In the genomic region with DNA sequence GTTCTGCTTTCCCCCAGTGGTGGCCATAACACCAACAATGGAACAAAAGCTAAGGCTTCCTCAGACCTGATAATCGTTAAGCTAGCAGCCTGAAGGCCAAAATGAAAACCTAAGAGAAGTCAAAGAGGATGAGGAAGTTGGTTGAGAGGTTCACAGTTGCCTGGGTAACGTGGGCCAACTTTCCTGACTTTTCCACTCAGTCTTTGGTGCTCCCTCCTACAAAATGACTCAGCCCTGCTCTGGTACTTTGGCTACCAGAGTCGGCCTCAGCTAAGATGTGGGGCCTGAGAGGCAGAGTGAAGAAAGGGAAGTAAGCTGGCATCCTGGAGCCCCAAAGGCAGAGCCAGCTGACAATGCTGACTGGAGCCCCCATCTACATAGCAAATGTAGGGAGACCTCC, we compare ENCODE assay signal across 24 cellular contexts. TPM values are rescaled to one million over a fixed set of nuclear protein-coding genes. Genes with fewer than 3 reads are reported as not detected.
A peak's percentile ranks its signal among the peaks of the same experiment; 100 is the strongest.
DNase-seq lines count a peak whose midpoint lies in the region; ATAC-seq and TF ChIP-seq lines count a peak whose summit lies in the region.
"Had no signal": no experiment of that assay in that cellular context is flagged by ENCODE, and none has a peak within 500 bp of the region (broad histone marks: within the 10 kb centered on the region; RNA-seq: fewer than 3 reads in every experiment).

No MANE protein-coding gene starts in this region.

- H3K4me1 ChIP-seq in HAP-1 = no peaks in the 10 kb centered on the region
- H3K4me1 ChIP-seq: psoas muscle, tibial artery had no signal

- intact Hi-C loops in dendritic cell treated with granulocyte-macrophage colony-stimulating factor and Interleukin-4, amounts not matched to agents 40 ng/mL and 50 ng/mL, for 4 days (cut with micrococcal nuclease) = no loop called here

- ATAC-seq in HG02798 (IDR thresholded peaks at IDR 0.05; ENCODE audit: poor library complexity, unreplicated experiment) = no peak
- ATAC-seq: naive thymus-derived CD8-positive, alpha-beta T cell; PC-3; psoas muscle had no signal

- no peak for TF ChIP-seq CTCF in type B pancreatic cell (conservative IDR thresholded peaks at IDR 0.05)

- H3K36me3 ChIP-seq in HAP-1 (replicated peaks) = peaks cover 44% of the 10 kb centered on the region

- H3K4me1 Mint-ChIP-seq in dendritic cell treated with granulocyte-macrophage colony-stimulating factor and Interleukin-4, amounts not matched to agents 40 ng/mL and 50 ng/mL, for 4 days (ENCODE audit: low read depth) = peaks cover 77% of the 10 kb centered on the region
- peaks cover 20% of the 10 kb centered on the region for H3K4me1 Mint-ChIP-seq in type B pancreatic cell (ENCODE audit: unreplicated experiment)

- H3K27me3 ChIP-seq in HAP-1 (ENCODE audit: low read depth) = no peaks in the 10 kb centered on the region
- H3K27me3 ChIP-seq: BLaER1, tibial artery had no signal

- H3K9me3 Mint-ChIP-seq in dendritic cell treated with granulocyte-macrophage colony-stimulating factor and Interleukin-4, amounts not matched to agents 40 ng/mL and 50 ng/mL, for 4 days = no peaks in the 10 kb centered on the region
- H3K9me3 Mint-ChIP-seq in type B pancreatic cell = no peaks in the 10 kb centered on the region
- H3K9me3 Mint-ChIP-seq: activated naive CD8-positive, alpha-beta T cell treated with anti-CD3 and anti-CD28 coated beads, Interleukin-2, amount 10 ng/mL, durations not matched to agents 7 days and 5 days; brain; naive thymus-derived CD8-positive, alpha-beta T cell had no signal

- no peak overlapping the region for H3K4me3 Mint-ChIP-seq in dendritic cell treated with granulocyte-macrophage colony-stimulating factor and Interleukin-4, amounts not matched to agents 40 ng/mL and 50 ng/mL, for 4 days
- no peak overlapping the region for H3K4me3 Mint-ChIP-seq in type B pancreatic cell
- H3K4me3 Mint-ChIP-seq: activated naive CD8-positive, alpha-beta T cell treated with anti-CD3 and anti-CD28 coated beads, Interleukin-2, amount 10 ng/mL, durations not matched to agents 7 days and 5 days; brain; naive thymus-derived CD8-positive, alpha-beta T cell had no signal

- in situ Hi-C loops in HAP-1 (cut with MboI; ENCODE audit: low sequenced_read_pairs) = no loop called here

- H3K4me3 ChIP-seq in HAP-1 = no peak overlapping the region
- H3K4me3 ChIP-seq: BLaER1, psoas muscle, tibial artery had no signal

- H3K9me3 ChIP-seq in HAP-1 = no peaks in the 10 kb centered on the region
- H3K9me3 ChIP-seq: BLaER1, psoas muscle, tibial artery had no signal

- peaks cover 96% of the 10 kb centered on the region for H3K36me3 Mint-ChIP-seq in dendritic cell treated with granulocyte-macrophage colony-stimulating factor and Interleukin-4, amounts not matched to agents 40 ng/mL and 50 ng/mL, for 4 days (ENCODE audit: low read depth)
- H3K36me3 Mint-ChIP-seq in type B pancreatic cell = peaks cover 20% of the 10 kb centered on the region

- peak overlapping the region; percentile 46 for H3K27ac Mint-ChIP-seq in dendritic cell treated with granulocyte-macrophage colony-stimulating factor and Interleukin-4, amounts not matched to agents 40 ng/mL and 50 ng/mL, for 4 days
- peak overlapping the region; percentile 77 for H3K27ac Mint-ChIP-seq in type B pancreatic cell
- H3K27ac Mint-ChIP-seq: activated naive CD8-positive, alpha-beta T cell treated with anti-CD3 and anti-CD28 coated beads, Interleukin-2, amount 10 ng/mL, durations not matched to agents 7 days and 5 days had no signal

- H3K27me3 Mint-ChIP-seq in dendritic cell treated with granulocyte-macrophage colony-stimulating factor and Interleukin-4, amounts not matched to agents 40 ng/mL and 50 ng/mL, for 4 days = no peaks in the 10 kb centered on the region
- H3K27me3 Mint-ChIP-seq in type B pancreatic cell = no peaks in the 10 kb centered on the region
- H3K27me3 Mint-ChIP-seq: activated naive CD8-positive, alpha-beta T cell treated with anti-CD3 and anti-CD28 coated beads, Interleukin-2, amount 10 ng/mL, durations not matched to agents 7 days and 5 days; brain; naive thymus-derived CD8-positive, alpha-beta T cell had no signal

- peak; percentile 11 for DNase-seq in SKM-1 treated with dmso at 0.1 percent for 144 hours (lab: John Stamatoyannopoulos, UW; ENCODE audit: unreplicated experiment)
- DNase-seq in SKM-1 (lab: John Stamatoyannopoulos, UW; ENCODE audit: unreplicated experiment) = no peak
- DNase-seq in NOMO-1 treated with dmso at 0.1 percent for 144 hours (lab: John Stamatoyannopoulos, UW; ENCODE audit: unreplicated experiment) = peak; percentile 77
- no peak for DNase-seq in type B pancreatic cell (ENCODE audit: extremely low spot score, unreplicated experiment)
- DNase-seq in HAP-1 (ENCODE audit: low spot score in 2 of 2) = no peak
- no peak for DNase-seq in NCI-H2029 (lab: John Stamatoyannopoulos, UW)
- DNase-seq: activated CD4-positive, alpha-beta T cell treated with anti-CD3 and anti-CD28 coated beads, Interleukin-2, amount 50 U/mL, for 4 hours; activated naive CD8-positive, alpha-beta T cell treated with anti-CD3 and anti-CD28 coated beads, Interleukin-2, amount 10 ng/mL, durations not matched to agents 7 days and 5 days; activated T-cell treated with anti-CD3 and anti-CD28 coated beads, Interleukin-2, amount 50 U/mL, for 48 hours; cortex of kidney; DMS 273 treated with DMSO at 0.1 percent for 48 hours; HCEC 1CT; naive thymus-derived CD8-positive, alpha-beta T cell; NCI-H2081 treated with DMSO at 0.1 percent for 48 hours; NCI-H510A treated with DMSO at 0.1 percent for 48 hours; PC-3; psoas muscle; tibial artery had no signal

RNA-seq across cellular contexts. Expression of gene FKBP11, which starts 14.9 kb away (rescaled TPM):
- 44.6 and 56.3 TPM in 2 replicates for total RNA-seq in type B pancreatic cell (ENCODE audit: low replicate concordance)

RNA-seq across cellular contexts. Expression of gene ARF3, which starts 17.1 kb away (rescaled TPM):
- total RNA-seq in type B pancreatic cell (ENCODE audit: low replicate concordance) = 161 and 168 TPM in 2 replicates

RNA-seq across cellular contexts. Expression of gene WNT10B, which starts 31.4 kb away (rescaled TPM):
- total RNA-seq in type B pancreatic cell (ENCODE audit: low replicate concordance) = 6.2 and 6.3 TPM in 2 replicates

RNA-seq across cellular contexts. Expression of gene WNT1, which starts 37.9 kb away (rescaled TPM):
- 28.9 TPM in 1 of 2 replicates, not detected in the other for total RNA-seq in type B pancreatic cell (ENCODE audit: low replicate concordance)
- total RNA-seq: lower leg skin, PC-3, psoas muscle, SK-MEL-5 had no signal

RNA-seq across cellular contexts. Expression of gene DDN, which starts 59.0 kb away (rescaled TPM):
- 0.45 and 8.8 TPM in 2 replicates for total RNA-seq in type B pancreatic cell (ENCODE audit: low replicate concordance)

Comparison
In these comparisons a context has a peak if more than half of its experiments do, and no peak if none do; other contexts are left out.
1. DNase-seq: peak in SKM-1 treated with dmso at 0.1 percent for 144 hours (single experiment) and NOMO-1 treated with dmso at 0.1 percent for 144 hours (single experiment); none in SKM-1 (single experiment), type B pancreatic cell (single experiment), HAP-1 (0 of 2) and NCI-H2029 (single experiment).